8 cellular contexts compared by ENCODE assay signal in the genomic region with DNA sequence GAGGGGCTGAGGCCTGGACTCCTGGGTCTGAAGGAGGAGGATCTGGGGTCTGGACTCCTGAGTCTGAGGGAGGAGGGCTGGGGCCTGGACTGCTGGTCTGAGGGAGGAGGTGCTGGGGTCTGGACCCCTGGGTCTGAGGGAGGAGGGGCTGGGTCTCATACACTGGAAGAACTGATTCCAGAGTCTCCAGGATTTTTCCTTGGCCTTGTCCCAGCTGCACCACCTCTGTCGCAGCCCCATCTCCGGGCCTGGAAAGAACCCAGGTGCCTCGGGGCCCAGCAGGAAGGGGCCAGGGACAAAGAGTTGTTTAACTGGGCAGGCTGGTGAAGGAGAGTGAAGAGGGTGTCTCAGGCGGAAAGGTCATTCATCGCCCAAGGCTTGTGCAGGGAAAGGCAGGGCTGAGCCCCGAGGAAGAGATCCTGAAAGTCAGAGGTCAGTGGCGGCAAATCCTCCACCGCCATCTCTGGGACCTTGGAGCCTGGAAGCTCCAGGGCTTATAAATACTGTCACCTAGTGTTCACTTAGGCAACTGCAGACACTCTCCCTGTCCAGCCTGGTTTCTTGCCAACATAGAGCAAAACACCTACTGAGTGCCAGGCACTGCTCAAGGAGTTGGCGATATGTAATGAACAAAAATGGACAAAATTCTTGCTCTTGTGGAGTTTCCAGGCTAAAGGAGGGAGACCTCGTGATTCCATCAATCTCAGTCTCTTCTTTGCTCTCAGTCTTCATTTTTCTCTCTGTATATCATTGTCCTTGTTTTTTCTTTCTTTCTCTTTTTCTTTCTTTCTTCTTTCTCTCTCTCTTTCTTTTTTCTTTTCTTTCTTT. TPM values are rescaled to one million over a fixed set of nuclear protein-coding genes. Genes with fewer than 3 reads are reported as not detected.
DNase-seq lines count a peak whose midpoint lies in the region; ATAC-seq and TF ChIP-seq lines count a peak whose summit lies in the region.

No MANE protein-coding gene starts in this region.

- WGBS in trophoblast cell (ENCODE audit: extremely low coverage, insufficient coverage, insufficient read length): no CpG with 5 or more reads among the region's 10 CpGs

- H3K27ac ChIP-seq in KOPT-K1 (ENCODE audit: low read depth, low read length, poor library complexity, severe bottlenecking): peak overlapping the region; percentile 94
- H3K27ac ChIP-seq in trophoblast cell (ENCODE audit: low read depth, low read length): peak overlapping the region; percentile 92

- H2BK120ac ChIP-seq in trophoblast cell (ENCODE audit: insufficient read depth, low read length, poor library complexity): peak overlapping the region; percentile 93

- peak overlapping the region; percentile 92 for H2BK5ac ChIP-seq in trophoblast cell (ENCODE audit: low read depth, low read length, poor library complexity)

- no peak overlapping the region for H3K23ac ChIP-seq in trophoblast cell (ENCODE audit: low read length)

- no peaks in the 10 kb centered on the region for H3K36me3 ChIP-seq in KOPT-K1 (ENCODE audit: insufficient read depth, low read length)
- H3K36me3 ChIP-seq in trophoblast cell (ENCODE audit: control insufficient read depth in 1 of 2, insufficient read depth in 2 of 2, low read length in 2 of 2): no peaks in the 10 kb centered on the region

- no peak overlapping the region for H3K4me3 ChIP-seq in trophoblast cell (ENCODE audit: low read depth, low read length)

- DNase-seq in A172 (ENCODE audit: low spot score): peak; percentile 89
- DNase-seq in RKO (ENCODE audit: low spot score): peak; percentile 91
- DNase-seq in activated naive CD4-positive, alpha-beta T cell treated with anti-CD3 and anti-CD28 coated beads, Interleukin-2, amount 50 U/mL, for 72 hours (ENCODE audit: low spot score in 2 of 2): peak in 1 of 2 donors; percentile 66
- DNase-seq in glomerular visceral epithelial cell (ENCODE audit: extremely low spot score): peak; percentile 75
- DNase-seq in trophoblast cell: peak; percentile 84 to 92

- no peaks in the 10 kb centered on the region for H3K27me3 ChIP-seq in trophoblast cell (ENCODE audit: insufficient read depth, low read length)

- H2BK12ac ChIP-seq in trophoblast cell (ENCODE audit: low read length): peak overlapping the region; percentile 68

- no peak overlapping the region for H3K4me2 ChIP-seq in trophoblast cell (ENCODE audit: low read length)

- peak overlapping the region; percentile 58 for H3K18ac ChIP-seq in trophoblast cell (ENCODE audit: low read length)

- H4K91ac ChIP-seq in trophoblast cell (ENCODE audit: low read depth, low read length): peak overlapping the region; percentile 93

- TF ChIP-seq CTCF in GM12801 (IDR thresholded peaks at IDR 0.05; ENCODE audit: extremely low read depth, insufficient read length): peak; percentile 99

- peaks cover 18 to 24% of the 10 kb centered on the region in 2 experiments for H3K4me1 ChIP-seq in trophoblast cell (ENCODE audit: control insufficient read depth in 1 of 2, insufficient read depth in 2 of 2, low read length in 2 of 2)

- H3K9me3 ChIP-seq in KOPT-K1 (ENCODE audit: insufficient read depth, low read length, poor library complexity, severe bottlenecking): no peaks in the 10 kb centered on the region
- peaks cover 10% of the 10 kb centered on the region for H3K9me3 ChIP-seq in trophoblast cell (ENCODE audit: insufficient read depth, low read depth, low read length)

- H3K79me2 ChIP-seq in trophoblast cell (ENCODE audit: control insufficient read depth, insufficient read depth, low read length, poor library complexity): no peaks in the 10 kb centered on the region

- H3K27ac Mint-ChIP-seq in activated naive CD4-positive, alpha-beta T cell treated with anti-CD3 and anti-CD28 coated beads, Interleukin-2, amount 50 U/mL, for 72 hours: peak overlapping the region; percentile 75 to 94

- ATAC-seq in activated naive CD4-positive, alpha-beta T cell treated with anti-CD3 and anti-CD28 coated beads, Interleukin-2, amount 50 U/mL, for 72 hours: peak in 1 of 2 donors; percentile 5
- no peak for ATAC-seq in HG02852 (IDR thresholded peaks at IDR 0.05; ENCODE audit: unreplicated experiment)

- H3K79me1 ChIP-seq in trophoblast cell (ENCODE audit: low read length): peaks cover 30% of the 10 kb centered on the region

- peak overlapping the region; percentile 65 for H2AK5ac ChIP-seq in trophoblast cell (ENCODE audit: low read length)

- peak overlapping the region; percentile 37 for H2AFZ ChIP-seq in trophoblast cell (ENCODE audit: insufficient read depth, low read length, poor library complexity)

- H3K14ac ChIP-seq in trophoblast cell (ENCODE audit: low read length): peak overlapping the region; percentile 79

- peak overlapping the region; percentile 54 for H3K4ac ChIP-seq in trophoblast cell (ENCODE audit: low read depth, low read length)

- peaks cover 0 to 6% of the 10 kb centered on the region in 2 donors for H3K36me3 Mint-ChIP-seq in activated naive CD4-positive, alpha-beta T cell treated with anti-CD3 and anti-CD28 coated beads, Interleukin-2, amount 50 U/mL, for 72 hours

- no peak overlapping the region for H3K9ac ChIP-seq in trophoblast cell (ENCODE audit: low read length)

- H4K8ac ChIP-seq in trophoblast cell (ENCODE audit: low read depth, low read length): peak overlapping the region; percentile 88

- H4K12ac ChIP-seq in trophoblast cell (ENCODE audit: low read depth, low read length): peak overlapping the region; percentile 72

- H3K9me3 Mint-ChIP-seq in activated naive CD4-positive, alpha-beta T cell treated with anti-CD3 and anti-CD28 coated beads, Interleukin-2, amount 50 U/mL, for 72 hours: peaks cover 0 to 5% of the 10 kb centered on the region in 2 donors

RNA-seq across cellular contexts. Expression of gene KCNN4, which starts 4.4 kb away (rescaled TPM):
- total RNA-seq in A172 (2014; rRNA removed; shearing (Covaris generic)): 57.6 and 68.6 TPM in 2 replicates
- 100 to 1,000 TPM; 110 to 145 TPM for total RNA-seq in activated naive CD4-positive, alpha-beta T cell treated with anti-CD3 and anti-CD28 coated beads, Interleukin-2, amount 50 U/mL, for 72 hours
- polyA plus RNA-seq in trophoblast cell (2013): 46.3 and 48.1 TPM in 2 replicates

RNA-seq across cellular contexts. Expression of gene LYPD5, which starts 17.1 kb away (rescaled TPM):
- 0.31 TPM in 1 of 2 replicates, not detected in the other for total RNA-seq in A172 (2014; rRNA removed; shearing (Covaris generic))
- total RNA-seq in activated naive CD4-positive, alpha-beta T cell treated with anti-CD3 and anti-CD28 coated beads, Interleukin-2, amount 50 U/mL, for 72 hours: 1 to 10 TPM in 1 of 2 donors, under 1 TPM in 1; 0.97 to 3.8 TPM
- 75.1 and 79.1 TPM in 2 replicates for polyA plus RNA-seq in trophoblast cell (2013)

RNA-seq across cellular contexts. Expression of gene SMG9, which starts 30.4 kb away (rescaled TPM):
- 15.9 and 23.1 TPM in 2 replicates for total RNA-seq in A172 (2014; rRNA removed; shearing (Covaris generic))
- 100 to 1,000 TPM in 1 of 2 donors, 10 to 100 TPM in 1; 62.8 to 145 TPM for total RNA-seq in activated naive CD4-positive, alpha-beta T cell treated with anti-CD3 and anti-CD28 coated beads, Interleukin-2, amount 50 U/mL, for 72 hours
- 29.5 and 29.9 TPM in 2 replicates for polyA plus RNA-seq in trophoblast cell (2013)

RNA-seq across cellular contexts. Expression of gene ZNF283, which starts 41.9 kb away (rescaled TPM):
- 4.7 and 5.2 TPM in 2 replicates for total RNA-seq in A172 (2014; rRNA removed; shearing (Covaris generic))
- total RNA-seq in activated naive CD4-positive, alpha-beta T cell treated with anti-CD3 and anti-CD28 coated beads, Interleukin-2, amount 50 U/mL, for 72 hours: 10 to 100 TPM in 1 of 2 donors, 1 to 10 TPM in 1; 7.7 to 12.0 TPM
- polyA plus RNA-seq in trophoblast cell (2013): 3.7 and 4.0 TPM in 2 replicates
